In genomic region chr18:3016584-3017292, GRCh38 we compare ENCODE assay signal across 2 cellular contexts.
TF ChIP-seq lines count a peak whose summit lies in the region.

No MANE protein-coding gene starts in this region.

TF ChIP-seq in GM12878, 131 proteins besides CTCF, POLR2A, EP300 and RAD21 (continued from another document):
- TF ChIP-seq, protein P1, sequence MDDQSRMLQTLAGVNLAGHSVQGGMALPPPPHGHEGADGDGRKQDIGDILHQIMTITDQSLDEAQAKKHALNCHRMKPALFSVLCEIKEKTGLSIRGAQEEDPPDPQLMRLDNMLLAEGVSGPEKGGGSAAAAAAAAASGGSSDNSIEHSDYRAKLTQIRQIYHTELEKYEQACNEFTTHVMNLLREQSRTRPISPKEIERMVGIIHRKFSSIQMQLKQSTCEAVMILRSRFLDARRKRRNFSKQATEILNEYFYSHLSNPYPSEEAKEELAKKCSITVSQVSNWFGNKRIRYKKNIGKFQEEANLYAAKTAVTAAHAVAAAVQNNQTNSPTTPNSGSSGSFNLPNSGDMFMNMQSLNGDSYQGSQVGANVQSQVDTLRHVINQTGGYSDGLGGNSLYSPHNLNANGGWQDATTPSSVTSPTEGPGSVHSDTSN (IDR thresholded peaks at IDR 0.05; ENCODE audit: insufficient replicate concordance, low read depth, low read length), result no peak
- TF ChIP-seq SP1 (IDR thresholded peaks at IDR 0.05; ENCODE audit: low read depth, low read length), result no peak
- TF ChIP-seq IKZF2 (IDR thresholded peaks at IDR 0.05), result no peak
- TF ChIP-seq LARP7 (IDR thresholded peaks at IDR 0.05), result no peak
- TF ChIP-seq, protein P2, sequence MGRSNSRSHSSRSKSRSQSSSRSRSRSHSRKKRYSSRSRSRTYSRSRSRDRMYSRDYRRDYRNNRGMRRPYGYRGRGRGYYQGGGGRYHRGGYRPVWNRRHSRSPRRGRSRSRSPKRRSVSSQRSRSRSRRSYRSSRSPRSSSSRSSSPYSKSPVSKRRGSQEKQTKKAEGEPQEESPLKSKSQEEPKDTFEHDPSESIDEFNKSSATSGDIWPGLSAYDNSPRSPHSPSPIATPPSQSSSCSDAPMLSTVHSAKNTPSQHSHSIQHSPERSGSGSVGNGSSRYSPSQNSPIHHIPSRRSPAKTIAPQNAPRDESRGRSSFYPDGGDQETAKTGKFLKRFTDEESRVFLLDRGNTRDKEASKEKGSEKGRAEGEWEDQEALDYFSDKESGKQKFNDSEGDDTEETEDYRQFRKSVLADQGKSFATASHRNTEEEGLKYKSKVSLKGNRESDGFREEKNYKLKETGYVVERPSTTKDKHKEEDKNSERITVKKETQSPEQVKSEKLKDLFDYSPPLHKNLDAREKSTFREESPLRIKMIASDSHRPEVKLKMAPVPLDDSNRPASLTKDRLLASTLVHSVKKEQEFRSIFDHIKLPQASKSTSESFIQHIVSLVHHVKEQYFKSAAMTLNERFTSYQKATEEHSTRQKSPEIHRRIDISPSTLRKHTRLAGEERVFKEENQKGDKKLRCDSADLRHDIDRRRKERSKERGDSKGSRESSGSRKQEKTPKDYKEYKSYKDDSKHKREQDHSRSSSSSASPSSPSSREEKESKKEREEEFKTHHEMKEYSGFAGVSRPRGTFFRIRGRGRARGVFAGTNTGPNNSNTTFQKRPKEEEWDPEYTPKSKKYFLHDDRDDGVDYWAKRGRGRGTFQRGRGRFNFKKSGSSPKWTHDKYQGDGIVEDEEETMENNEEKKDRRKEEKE (IDR thresholded peaks at IDR 0.05), result no peak
- no peak for TF ChIP-seq WRNIP1 (IDR thresholded peaks at IDR 0.05; ENCODE audit: borderline replicate concordance, low read depth, low read length)
- TF ChIP-seq HDAC2 (IDR thresholded peaks at IDR 0.05), result no peak
- no peak for TF ChIP-seq PAX5 (IDR thresholded peaks at IDR 0.05; ENCODE audit: borderline replicate concordance, low read depth, low read length)
- TF ChIP-seq PML (IDR thresholded peaks at IDR 0.05; ENCODE audit: low read length), result no peak

TF ChIP-seq in HEK293T, 16 proteins besides CTCF, POLR2A, EP300 and RAD21 (continued from another document):
- TF ChIP-seq, protein P3, sequence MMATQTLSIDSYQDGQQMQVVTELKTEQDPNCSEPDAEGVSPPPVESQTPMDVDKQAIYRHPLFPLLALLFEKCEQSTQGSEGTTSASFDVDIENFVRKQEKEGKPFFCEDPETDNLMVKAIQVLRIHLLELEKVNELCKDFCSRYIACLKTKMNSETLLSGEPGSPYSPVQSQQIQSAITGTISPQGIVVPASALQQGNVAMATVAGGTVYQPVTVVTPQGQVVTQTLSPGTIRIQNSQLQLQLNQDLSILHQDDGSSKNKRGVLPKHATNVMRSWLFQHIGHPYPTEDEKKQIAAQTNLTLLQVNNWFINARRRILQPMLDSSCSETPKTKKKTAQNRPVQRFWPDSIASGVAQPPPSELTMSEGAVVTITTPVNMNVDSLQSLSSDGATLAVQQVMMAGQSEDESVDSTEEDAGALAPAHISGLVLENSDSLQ (IDR thresholded peaks at IDR 0.05), result no peak
- no peak for TF ChIP-seq FOXM1 (IDR thresholded peaks at IDR 0.05; ENCODE audit: borderline replicate concordance)
